17 cellular contexts compared by ENCODE assay signal in the genomic region with DNA sequence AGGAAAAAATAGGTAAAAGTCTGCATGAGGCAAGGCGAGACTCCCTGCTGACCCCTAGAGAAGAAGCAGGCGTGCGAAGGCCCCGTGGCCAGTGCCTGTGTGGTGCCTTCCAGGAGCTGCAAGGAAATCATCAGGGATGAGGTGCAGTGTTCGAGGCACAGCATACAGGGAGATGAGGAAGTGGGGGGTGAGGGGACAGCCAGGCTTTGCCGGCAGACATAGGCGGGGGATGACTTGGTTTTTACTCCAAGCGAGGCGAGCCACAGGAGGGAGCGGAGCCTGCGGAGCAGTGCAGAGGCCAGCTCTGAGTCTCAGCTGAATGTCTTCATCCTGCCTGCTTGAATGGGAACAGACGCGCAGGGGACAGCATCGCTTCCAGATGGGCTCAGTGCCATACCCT. TPM values are rescaled to one million over a fixed set of nuclear protein-coding genes. Genes with fewer than 3 reads are reported as not detected.
DNase-seq lines count a peak whose midpoint lies in the region; ATAC-seq and TF ChIP-seq lines count a peak whose summit lies in the region.
"Had no signal": no experiment of that assay in that cellular context is flagged by ENCODE, and none has a peak within 500 bp of the region (broad histone marks: within the 10 kb centered on the region; RNA-seq: fewer than 3 reads in every experiment).

No MANE protein-coding gene starts in this region.

- no peak overlapping the region for H3K4me3 Mint-ChIP-seq in glutamatergic neuron (ENCODE audit: unreplicated experiment)
- no peak overlapping the region for H3K4me3 Mint-ChIP-seq in endothelial cell (ENCODE audit: unreplicated experiment)
- H3K4me3 Mint-ChIP-seq: CD4-positive, CD25-positive, alpha-beta regulatory T cell; CD8-positive, alpha-beta T cell had no signal

- H3K36me3 Mint-ChIP-seq in glutamatergic neuron (ENCODE audit: unreplicated experiment) = peaks cover 3% of the 10 kb centered on the region
- H3K36me3 Mint-ChIP-seq in endothelial cell (ENCODE audit: low read depth, unreplicated experiment) = peaks cover 31% of the 10 kb centered on the region
- H3K36me3 Mint-ChIP-seq in activated naive CD4-positive, alpha-beta T cell treated with anti-CD3 and anti-CD28 coated beads, Interleukin-2, amount 50 U/mL, for 72 hours = no peaks in the 10 kb centered on the region
- H3K36me3 Mint-ChIP-seq: CD4-positive, CD25-positive, alpha-beta regulatory T cell; CD8-positive, alpha-beta T cell had no signal

- H3K4me1 Mint-ChIP-seq in glutamatergic neuron (ENCODE audit: low read depth, unreplicated experiment) = no peaks in the 10 kb centered on the region
- no peaks in the 10 kb centered on the region for H3K4me1 Mint-ChIP-seq in endothelial cell (ENCODE audit: unreplicated experiment)
- H3K4me1 Mint-ChIP-seq: CD4-positive, CD25-positive, alpha-beta regulatory T cell had no signal

- ATAC-seq in lower lobe of right lung (no peak), upper lobe of right lung (no peak), HG03025 (IDR thresholded peaks at IDR 0.05; ENCODE audit: low FRiP score, unreplicated experiment) (no peak), HG03135 (IDR thresholded peaks at IDR 0.05; ENCODE audit: unreplicated experiment) (no peak)
- ATAC-seq in activated naive CD4-positive, alpha-beta T cell treated with anti-CD3 and anti-CD28 coated beads, Interleukin-2, amount 50 U/mL, for 72 hours = no peak
- ATAC-seq: CD8-positive, alpha-beta T cell had no signal

- H3K4me3 ChIP-seq in lower lobe of right lung = no peak overlapping the region
- no peak overlapping the region for H3K4me3 ChIP-seq in upper lobe of right lung

- intact Hi-C loops in lower lobe of right lung (cut with DNase I) (no loop called here), posterior vena cava (cut with DNase I) (no loop called here), upper lobe of right lung (cut with DNase I) (no loop called here)

- H3K9me3 Mint-ChIP-seq in glutamatergic neuron (ENCODE audit: unreplicated experiment) (no peaks in the 10 kb centered on the region), endothelial cell (ENCODE audit: unreplicated experiment) (peaks cover 29% of the 10 kb centered on the region)
- no peaks in the 10 kb centered on the region for H3K9me3 Mint-ChIP-seq in activated naive CD4-positive, alpha-beta T cell treated with anti-CD3 and anti-CD28 coated beads, Interleukin-2, amount 50 U/mL, for 72 hours
- H3K9me3 Mint-ChIP-seq: CD4-positive, CD25-positive, alpha-beta regulatory T cell; CD8-positive, alpha-beta T cell had no signal

- no peak overlapping the region for H3K27ac ChIP-seq in lower lobe of right lung
- no peak overlapping the region for H3K27ac ChIP-seq in upper lobe of right lung
- H3K27ac ChIP-seq: C4-2B had no signal

- H3K4me1 ChIP-seq in lower lobe of right lung = no peaks in the 10 kb centered on the region
- no peaks in the 10 kb centered on the region for H3K4me1 ChIP-seq in upper lobe of right lung
- H3K4me1 ChIP-seq: Caco-2 had no signal

- TF ChIP-seq CTCF in glutamatergic neuron (IDR thresholded peaks at IDR 0.05; ENCODE audit: partially characterized antibody, unreplicated experiment) (no peak), lower lobe of right lung (IDR thresholded peaks at IDR 0.05) (no peak), upper lobe of right lung (IDR thresholded peaks at IDR 0.05) (no peak), endothelial cell (IDR thresholded peaks at IDR 0.05; ENCODE audit: unreplicated experiment) (no peak)

- DNase-seq in glutamatergic neuron (no peak), lower lobe of right lung (peak; percentile 20), posterior vena cava (ENCODE audit: low spot score) (peak; percentile 51), upper lobe of right lung (peak; percentile 41), endothelial cell (ENCODE audit: low spot score) (no peak)
- DNase-seq in activated naive CD4-positive, alpha-beta T cell treated with anti-CD3 and anti-CD28 coated beads, Interleukin-2, amount 50 U/mL, for 72 hours (ENCODE audit: low spot score in 2 of 2) = no peak
- DNase-seq: Caco-2; CD4-positive, CD25-positive, alpha-beta regulatory T cell; CD8-positive, alpha-beta T cell; DMS153; DND-41; GOT3; HCEC 1CT had no signal

- H3K27me3 ChIP-seq in lower lobe of right lung (ENCODE audit: low read depth) = no peaks in the 10 kb centered on the region
- H3K27me3 ChIP-seq in upper lobe of right lung = no peaks in the 10 kb centered on the region

- peak overlapping the region; percentile 53 for H3K27ac Mint-ChIP-seq in glutamatergic neuron (ENCODE audit: unreplicated experiment)
- no peak overlapping the region for H3K27ac Mint-ChIP-seq in endothelial cell (ENCODE audit: unreplicated experiment)
- no peak overlapping the region for H3K27ac Mint-ChIP-seq in activated naive CD4-positive, alpha-beta T cell treated with anti-CD3 and anti-CD28 coated beads, Interleukin-2, amount 50 U/mL, for 72 hours
- H3K27ac Mint-ChIP-seq: CD4-positive, CD25-positive, alpha-beta regulatory T cell; CD8-positive, alpha-beta T cell had no signal

- H3K36me3 ChIP-seq in lower lobe of right lung (no peaks in the 10 kb centered on the region), upper lobe of right lung (no peaks in the 10 kb centered on the region)

- H3K27me3 Mint-ChIP-seq in glutamatergic neuron (ENCODE audit: unreplicated experiment) (peaks cover 2% of the 10 kb centered on the region), endothelial cell (ENCODE audit: unreplicated experiment) (peaks cover 11% of the 10 kb centered on the region)
- H3K27me3 Mint-ChIP-seq: CD4-positive, CD25-positive, alpha-beta regulatory T cell had no signal

- H3K9me3 ChIP-seq in lower lobe of right lung = no peaks in the 10 kb centered on the region
- H3K9me3 ChIP-seq in upper lobe of right lung = no peaks in the 10 kb centered on the region
- H3K9me3 ChIP-seq: Caco-2 had no signal

RNA-seq across cellular contexts. Expression of gene TCERG1L, which starts 49.6 kb away (rescaled TPM):
- total RNA-seq in glutamatergic neuron (ENCODE audit: unreplicated experiment) (2.2 TPM), lower lobe of right lung (not detected), posterior vena cava (not detected), upper lobe of right lung (not detected), endothelial cell (ENCODE audit: unreplicated experiment) (not detected)
- under 1 TPM; 0.45 to 0.68 TPM for total RNA-seq in activated naive CD4-positive, alpha-beta T cell treated with anti-CD3 and anti-CD28 coated beads, Interleukin-2, amount 50 U/mL, for 72 hours
- total RNA-seq: A172; Caco-2; CD4-positive, CD25-positive, alpha-beta regulatory T cell had no signal

Comparison
In these comparisons a context has a peak if more than half of its experiments do, and no peak if none do; other contexts are left out.
1. DNase-seq: peak in lower lobe of right lung (single experiment), posterior vena cava (single experiment) and upper lobe of right lung (single experiment); none in glutamatergic neuron (single experiment), endothelial cell (single experiment) and activated naive CD4-positive, alpha-beta T cell treated with anti-CD3 and anti-CD28 coated beads, Interleukin-2, amount 50 U/mL, for 72 hours (0 of 2).